In the genomic region with DNA sequence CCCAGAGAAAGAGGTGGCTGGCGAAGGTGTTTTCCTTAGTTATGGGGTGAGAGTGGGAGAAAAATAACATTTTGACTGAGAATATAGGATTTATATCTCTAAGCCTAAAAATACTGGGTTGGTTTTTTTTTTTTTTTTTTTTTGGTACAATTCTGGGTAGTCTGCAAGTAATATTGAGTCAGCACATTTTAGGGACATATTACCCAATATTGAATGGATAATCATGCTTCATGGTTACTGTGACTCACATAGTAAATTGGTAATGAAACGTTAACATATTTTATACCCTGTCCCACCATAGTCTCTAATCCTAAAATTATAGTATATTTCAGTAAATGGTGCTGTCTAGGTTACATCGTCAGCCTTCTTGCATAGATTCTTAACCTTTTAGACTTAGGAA, we compare ENCODE assay signal across 14 cellular contexts.
DNase-seq lines count a peak whose midpoint lies in the region; ATAC-seq and TF ChIP-seq lines count a peak whose summit lies in the region.
"Had no signal": no experiment of that assay in that cellular context is flagged by ENCODE, and none has a peak within 500 bp of the region (broad histone marks: within the 10 kb centered on the region; RNA-seq: fewer than 3 reads in every experiment).

No MANE protein-coding gene starts in this region.

- H4K20me1 ChIP-seq in BLaER1 treated with 17β-estradiol and CSF1 and Interleukin-3, amounts not matched to agents 10 nM and 100 nM: no peaks in the 10 kb centered on the region
- H4K20me1 ChIP-seq in osteoblast (ENCODE audit: insufficient read depth, low read length): no peaks in the 10 kb centered on the region

- peak overlapping the region in 10 of 11 experiments; percentile 38 to 84 (median 74); a peak in 18 of 22 replicates for H3K27ac ChIP-seq in BLaER1 treated with 17β-estradiol and CSF1 and Interleukin-3, amounts not matched to agents 10 nM and 100 nM
- H3K27ac ChIP-seq in RWPE2 (ENCODE audit: poor library complexity, severe bottlenecking): peak overlapping the region; percentile 78
- peak overlapping the region; percentile 54 for H3K27ac ChIP-seq in osteoblast (ENCODE audit: low read depth, low read length)
- peak overlapping the region in 1 of 12 donors; percentile 19 for H3K27ac ChIP-seq in heart left ventricle

- peak overlapping the region in 8 of 11 experiments; percentile 30 to 80 (median 63); a peak in 15 of 22 replicates for H3K4me2 ChIP-seq in BLaER1 treated with 17β-estradiol and CSF1 and Interleukin-3, amounts not matched to agents 10 nM and 100 nM
- H3K4me2 ChIP-seq in osteoblast (ENCODE audit: insufficient read depth, low read length): peak overlapping the region; percentile 32

- no peak for DNase-seq in RWPE2 (ENCODE audit: low spot score)
- DNase-seq in fibroblast of pulmonary artery (ENCODE audit: low read depth): peak; percentile 55
- DNase-seq in osteoblast (ENCODE audit: insufficient read length, low spot score, missing footprints): peak; percentile 56
- DNase-seq in KBM-7: no peak
- DNase-seq in activated naive CD4-positive, alpha-beta T cell treated with Interleukin-2 at 50 U/mL for 16 hours: no peak
- DNase-seq in heart left ventricle: no peak
- DNase-seq: activated CD4-positive, alpha-beta T cell treated with anti-CD3 and anti-CD28 coated beads, Interleukin-2, amount 10 ng/mL, durations not matched to agents 7 days and 5 days; DMS53; right cardiac atrium; SHP77 treated with DMSO at 0.1 percent for 48 hours; stimulated activated CD4-positive, alpha-beta T cell treated with anti-CD3 and anti-CD28 coated beads, Interleukin-4, amount 100 ng/mL, for 4 hours; trophoblast cell had no signal

- in situ Hi-C loops in KBM-7 (cut with MboI; ENCODE audit: low pct_unique_long_range_greater_than_20kb, low sequenced_read_pairs): no loop called here

- H3K27me3 ChIP-seq in BLaER1 treated with 17β-estradiol and CSF1 and Interleukin-3, amounts not matched to agents 10 nM and 100 nM: no peaks in the 10 kb centered on the region
- H3K27me3 ChIP-seq in RWPE2 (ENCODE audit: insufficient read depth, poor library complexity, severe bottlenecking): no peaks in the 10 kb centered on the region
- H3K27me3 ChIP-seq in osteoblast (ENCODE audit: insufficient read depth, low read length): no peaks in the 10 kb centered on the region
- H3K27me3 ChIP-seq in heart left ventricle: no peaks in the 10 kb centered on the region

- H3K36me3 ChIP-seq in BLaER1 treated with 17β-estradiol and CSF1 and Interleukin-3, amounts not matched to agents 10 nM and 100 nM: peaks cover 0 to 36% (median 15%) of the 10 kb centered on the region in 11 experiments; a peak in 12 of 22 replicates
- H3K36me3 ChIP-seq in RWPE2 (ENCODE audit: low read depth): 0 out of 2 replicates have a peak, but pooled peaks cover 3% of the 10 kb centered on the region
- no peaks in the 10 kb centered on the region for H3K36me3 ChIP-seq in osteoblast (ENCODE audit: insufficient read depth, low read length)
- H3K36me3 ChIP-seq in heart left ventricle: peaks cover 0 to 4% (median 0%) of the 10 kb centered on the region in 9 donors

- H3K4me1 ChIP-seq in BLaER1 treated with 17β-estradiol and CSF1 and Interleukin-3, amounts not matched to agents 10 nM and 100 nM: peaks cover 0 to 48% (median 26%) of the 10 kb centered on the region in 10 experiments; a peak in 14 of 20 replicates
- H3K4me1 ChIP-seq in RWPE2 (ENCODE audit: insufficient read depth, poor library complexity, severe bottlenecking) (peaks cover 37% of the 10 kb centered on the region), osteoblast (ENCODE audit: insufficient read depth, low read length) (peaks cover 24% of the 10 kb centered on the region), heart left ventricle (peaks cover 0 to 25% (median 0%) of the 10 kb centered on the region in 12 donors)

- H3K79me2 ChIP-seq in osteoblast (ENCODE audit: insufficient read depth, low read length): peaks cover 56% of the 10 kb centered on the region

- intact Hi-C loops in heart left ventricle (cut with DNase I): no loop called here

- peaks cover 25 to 43% (median 37%) of the 10 kb centered on the region in 11 experiments for H3K9me3 ChIP-seq in BLaER1 treated with 17β-estradiol and CSF1 and Interleukin-3, amounts not matched to agents 10 nM and 100 nM (replicated peaks in 1 of 11)
- peaks cover 9% of the 10 kb centered on the region for H3K9me3 ChIP-seq in RWPE2 (ENCODE audit: severe bottlenecking)
- H3K9me3 ChIP-seq in osteoblast (ENCODE audit: low read depth, low read length): no peaks in the 10 kb centered on the region
- H3K9me3 ChIP-seq in heart left ventricle: peaks cover 0 to 30% (median 17%) of the 10 kb centered on the region in 12 donors

- TF ChIP-seq CTCF in RWPE2 (IDR thresholded peaks at IDR 0.05; ENCODE audit: poor library complexity, severe bottlenecking) (no peak), fibroblast of pulmonary artery (IDR thresholded peaks at IDR 0.05; ENCODE audit: low read length, missing control alignments) (no peak), osteoblast (IDR thresholded peaks at IDR 0.05; ENCODE audit: extremely low read depth, low read depth, low read length) (no peak), heart left ventricle (IDR thresholded peaks at IDR 0.05) (no peak)

- H3K4me3 ChIP-seq in BLaER1 treated with 17β-estradiol and CSF1 and Interleukin-3, amounts not matched to agents 10 nM and 100 nM: peak overlapping the region in 1 of 10 experiments; percentile 18; a peak in 1 of 20 replicates
- H3K4me3 ChIP-seq in RWPE2 (ENCODE audit: severe bottlenecking) (no peak overlapping the region), fibroblast of pulmonary artery (replicated peaks; ENCODE audit: low read depth, low read length) (no peak overlapping the region), osteoblast (ENCODE audit: insufficient read depth, low read length) (no peak overlapping the region), heart left ventricle (no peak overlapping the region)

- no peak overlapping the region for H2AFZ ChIP-seq in osteoblast (ENCODE audit: low read length)

- TF ChIP-seq POLR2A in heart left ventricle (IDR thresholded peaks at IDR 0.05): no peak

- H3K9ac ChIP-seq in BLaER1 treated with 17β-estradiol and CSF1 and Interleukin-3, amounts not matched to agents 10 nM and 100 nM: peak overlapping the region in 7 of 11 experiments; percentile 37 to 70 (median 64); a peak in 10 of 22 replicates

- WGBS in heart left ventricle, 4 donors: 91 to 96% (median 94%) methylated on average over 3 of the region's 3 CpGs

- ATAC-seq in RWPE2 (ENCODE audit: low read depth) (no peak), HG03469 (IDR thresholded peaks at IDR 0.05; ENCODE audit: unreplicated experiment) (no peak), heart left ventricle (no peak)
- ATAC-seq: right cardiac atrium had no signal

Comparison
In these comparisons a context has a peak if more than half of its experiments do, and no peak if none do; other contexts are left out.
1. DNase-seq: peak in fibroblast of pulmonary artery (single experiment) and osteoblast (single experiment); none in RWPE2 (single experiment), KBM-7 (single experiment), activated naive CD4-positive, alpha-beta T cell treated with Interleukin-2 at 50 U/mL for 16 hours (single experiment) and heart left ventricle (0 of 5).